Comparison of ENCODE assay signal across 8 cellular contexts in genomic region chr1:226990133-226990716, GRCh38. TPM values are rescaled to one million over a fixed set of nuclear protein-coding genes. Genes with fewer than 3 reads are reported as not detected.
DNase-seq lines count a peak whose midpoint lies in the region; ATAC-seq and TF ChIP-seq lines count a peak whose summit lies in the region.

No MANE protein-coding gene starts in this region.

- peaks cover 24% of the 10 kb centered on the region for H3K36me3 ChIP-seq in suprapubic skin

- H3K4me3 ChIP-seq in suprapubic skin, result no peak overlapping the region

- no peak for TF ChIP-seq POLR2A in suprapubic skin (IDR thresholded peaks at IDR 0.05)

- TF ChIP-seq CTCF in mesothelial cell of epicardium (IDR thresholded peaks at IDR 0.05; ENCODE audit: unreplicated experiment) (no peak), suprapubic skin (IDR thresholded peaks at IDR 0.05) (no peak)

- H3K27ac Mint-ChIP-seq in mesothelial cell of epicardium, result peak overlapping the region; percentile 72

- H3K36me3 Mint-ChIP-seq in mesothelial cell of epicardium, result peaks cover 20% of the 10 kb centered on the region

- peaks cover 21% of the 10 kb centered on the region for H3K4me1 ChIP-seq in suprapubic skin

- H3K27me3 Mint-ChIP-seq in mesothelial cell of epicardium (ENCODE audit: low read depth), result no peaks in the 10 kb centered on the region

- peaks cover 21% of the 10 kb centered on the region for H3K4me1 Mint-ChIP-seq in mesothelial cell of epicardium

- TF ChIP-seq EP300 in suprapubic skin (IDR thresholded peaks at IDR 0.05), result no peak

- peak; percentile 62 for DNase-seq in activated naive CD4-positive, alpha-beta T cell treated with Interleukin-2 at 50 U/mL for 16 hours
- DNase-seq in mesothelial cell of epicardium (ENCODE audit: low spot score in 2 of 2, unreplicated experiment in 2 of 2), result no peak
- no peak for DNase-seq in substantia nigra (lab: John Stamatoyannopoulos, UW)
- no peak for DNase-seq in COLO829 (ENCODE audit: low spot score)
- DNase-seq in MV-4-11 (lab: John Stamatoyannopoulos, UW), result no peak
- DNase-seq in suprapubic skin (ENCODE audit: low spot score in 2 of 2), result no peak

- peak; percentile 83 for ATAC-seq in GM18907 (IDR thresholded peaks at IDR 0.05; ENCODE audit: unreplicated experiment)
- ATAC-seq in HG03571 (IDR thresholded peaks at IDR 0.05; ENCODE audit: unreplicated experiment), result peak; percentile 82

- no peak overlapping the region for H3K4me3 Mint-ChIP-seq in mesothelial cell of epicardium

- H3K9me3 Mint-ChIP-seq in mesothelial cell of epicardium, result no peaks in the 10 kb centered on the region

- H3K9me3 ChIP-seq in suprapubic skin, result no peaks in the 10 kb centered on the region

- peak overlapping the region; percentile 13 for H3K27ac ChIP-seq in substantia nigra (ENCODE audit: low read depth, low read length, poor library complexity, severe bottlenecking)
- H3K27ac ChIP-seq in suprapubic skin, result no peak overlapping the region

- H3K27me3 ChIP-seq in suprapubic skin, result no peaks in the 10 kb centered on the region

- 76% methylated on average over 10 of the region's 10 CpGs for WGBS in suprapubic skin

RNA-seq across cellular contexts. Expression of gene COQ8A, which starts 50.1 kb away (rescaled TPM):
- total RNA-seq in mesothelial cell of epicardium (17.7 to 22.7 TPM (median 19.9 TPM) in 3 replicates), suprapubic skin (100 to 1,000 TPM in 1 of 4 donors, 10 to 100 TPM in 3; 41.9 to 113 (median 59.8) TPM)
